ENCODE assay signal across 10 cellular contexts in genomic region chr17:30345527-30346075, GRCh38. TPM values are rescaled to one million over a fixed set of nuclear protein-coding genes. Genes with fewer than 3 reads are reported as not detected.
A peak's percentile ranks its signal among the peaks of the same experiment; 100 is the strongest.
DNase-seq lines count a peak whose midpoint lies in the region; ATAC-seq lines count a peak whose summit lies in the region.
"Had no signal": no experiment of that assay in that cellular context is flagged by ENCODE, and none has a peak within 500 bp of the region (broad histone marks: within the 10 kb centered on the region; RNA-seq: fewer than 3 reads in every experiment).

No MANE protein-coding gene starts in this region.

- H3K27ac Mint-ChIP-seq in activated naive CD4-positive, alpha-beta T cell treated with anti-CD3 and anti-CD28 coated beads, Interleukin-2, amount 50 U/mL, for 72 hours, result no peak overlapping the region

- H3K9me3 ChIP-seq in thymus (ENCODE audit: control insufficient read depth), result no peaks in the 10 kb centered on the region
- H3K9me3 ChIP-seq: BE2C had no signal

- peak overlapping the region; percentile 48 for H3K27ac ChIP-seq in thymus (ENCODE audit: low read depth)

- no peaks in the 10 kb centered on the region for H3K36me3 Mint-ChIP-seq in activated naive CD4-positive, alpha-beta T cell treated with anti-CD3 and anti-CD28 coated beads, Interleukin-2, amount 50 U/mL, for 72 hours

- peak in 1 of 2 donors; percentile 36 for DNase-seq in activated naive CD4-positive, alpha-beta T cell treated with anti-CD3 and anti-CD28 coated beads, Interleukin-2, amount 50 U/mL, for 72 hours (ENCODE audit: low spot score in 2 of 2)
- DNase-seq in activated naive CD4-positive, alpha-beta T cell treated with Interleukin-2 at 50 U/mL for 16 hours, result no peak
- peak; percentile 10 for DNase-seq in SW480 (ENCODE audit: low spot score)
- DNase-seq in kidney tubule cell (ENCODE audit: low spot score), result peak; percentile 61
- no peak for DNase-seq in NCI-H1048 (lab: John Stamatoyannopoulos, UW)
- DNase-seq in NCI-H345 (lab: John Stamatoyannopoulos, UW), result no peak
- DNase-seq: BE2C had no signal

- H3K4me3 ChIP-seq in thymus (ENCODE audit: low read length), result no peak overlapping the region

- 97% methylated on average over 4 of the region's 4 CpGs for WGBS in thymus

- H3K27me3 ChIP-seq in thymus (ENCODE audit: control insufficient read depth, insufficient read depth), result no peaks in the 10 kb centered on the region
- H3K27me3 ChIP-seq: BE2C had no signal

- H3K4me1 ChIP-seq in thymus (ENCODE audit: control insufficient read depth, insufficient read depth, low read length), result no peaks in the 10 kb centered on the region
- H3K4me1 ChIP-seq: BE2C had no signal

- H3K9me3 Mint-ChIP-seq in activated naive CD4-positive, alpha-beta T cell treated with anti-CD3 and anti-CD28 coated beads, Interleukin-2, amount 50 U/mL, for 72 hours, result no peaks in the 10 kb centered on the region

- no peaks in the 10 kb centered on the region for H3K36me3 ChIP-seq in thymus (ENCODE audit: control insufficient read depth, insufficient read depth)
- H3K36me3 ChIP-seq: BE2C had no signal

- ATAC-seq in activated naive CD4-positive, alpha-beta T cell treated with anti-CD3 and anti-CD28 coated beads, Interleukin-2, amount 50 U/mL, for 72 hours, result peak; percentile 89 to 93
- no peak for ATAC-seq in GM18909 (IDR thresholded peaks at IDR 0.05; ENCODE audit: poor library complexity, unreplicated experiment)

RNA-seq across cellular contexts. Expression of gene TMIGD1, which starts 11.7 kb away (rescaled TPM):
- total RNA-seq in activated naive CD4-positive, alpha-beta T cell treated with anti-CD3 and anti-CD28 coated beads, Interleukin-2, amount 50 U/mL, for 72 hours, result not detected
- not detected for polyA plus RNA-seq in thymus
- total RNA-seq: liver had no signal
- polyA plus RNA-seq: liver had no signal

RNA-seq across cellular contexts. Expression of gene CPD, which starts 33.1 kb away (rescaled TPM):
- total RNA-seq in activated naive CD4-positive, alpha-beta T cell treated with anti-CD3 and anti-CD28 coated beads, Interleukin-2, amount 50 U/mL, for 72 hours, result 10 to 100 TPM; 37.7 to 66.1 TPM
- 11.2 TPM for polyA plus RNA-seq in thymus

RNA-seq across cellular contexts. Expression of gene BLMH, which starts 53.9 kb away (rescaled TPM):
- 10 to 100 TPM; 38.3 to 54.7 TPM for total RNA-seq in activated naive CD4-positive, alpha-beta T cell treated with anti-CD3 and anti-CD28 coated beads, Interleukin-2, amount 50 U/mL, for 72 hours
- 33.3 TPM for polyA plus RNA-seq in thymus

Comparison
In these comparisons a context has a peak if more than half of its experiments do, and no peak if none do; other contexts are left out.
1. DNase-seq: peak in SW480 (single experiment) and kidney tubule cell (single experiment); none in activated naive CD4-positive, alpha-beta T cell treated with Interleukin-2 at 50 U/mL for 16 hours (single experiment), NCI-H1048 (single experiment) and NCI-H345 (single experiment).